1 cellular context compared by ENCODE assay signal in the genomic region with DNA sequence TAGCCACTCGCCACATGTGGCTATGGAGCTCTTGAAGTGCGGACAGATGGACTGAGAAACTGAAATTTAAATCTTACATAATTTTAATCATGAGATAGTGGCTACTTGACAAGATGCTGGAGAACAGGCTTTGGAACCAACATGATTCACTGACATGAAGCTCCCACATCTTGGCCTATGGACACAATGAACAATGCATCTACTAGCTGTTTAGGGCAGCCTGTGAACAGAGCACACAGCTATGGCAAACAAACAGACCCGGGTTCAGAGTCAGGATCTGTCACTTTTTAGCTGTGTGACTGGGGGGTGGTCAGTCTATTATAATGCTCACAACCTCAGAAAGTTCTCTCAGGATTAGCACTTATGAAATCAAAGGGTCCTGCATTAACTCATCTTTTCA.
TF ChIP-seq lines count a peak whose summit lies in the region.

No MANE protein-coding gene starts in this region.

TF ChIP-seq in HepG2, 621 proteins besides CTCF, POLR2A, EP300 and RAD21 (continued from another document):
- TF ChIP-seq TFDP1 (CRISPR knock-in tag; IDR thresholded peaks at IDR 0.05; ENCODE audit: borderline replicate concordance) (no peak), RFX3 (CRISPR knock-in tag; IDR thresholded peaks at IDR 0.05) (no peak)
